8 cellular contexts compared by ENCODE assay signal in genomic region chr12:28190321-28191017, GRCh38. TPM values are rescaled to one million over a fixed set of nuclear protein-coding genes. Genes with fewer than 3 reads are reported as not detected.
DNase-seq lines count a peak whose midpoint lies in the region; ATAC-seq and TF ChIP-seq lines count a peak whose summit lies in the region.

Gene CCDC91, plus strand, starts transcription at chr12:28190456. Its CDS starts 66,760 bp downstream, at chr12:28257216.

- no peaks in the 10 kb centered on the region for H3K9me3 ChIP-seq in BE2C
- H3K9me3 ChIP-seq in right lobe of liver, result no peaks in the 10 kb centered on the region

- intact Hi-C loops in right lobe of liver (cut with DNase I), result no loop called here

- TF ChIP-seq CTCF in BE2C (IDR thresholded peaks at IDR 0.05; ENCODE audit: low read depth, low read length) (no peak), right lobe of liver (IDR thresholded peaks at IDR 0.05) (no peak)

- H3K27me3 ChIP-seq in BE2C, result no peaks in the 10 kb centered on the region
- H3K27me3 ChIP-seq in right lobe of liver, result no peaks in the 10 kb centered on the region

- WGBS in right lobe of liver (ENCODE audit: insufficient coverage, low coverage, low lambda C conversion rate, missing lambda C conversion rate), result 0% methylated on average over 28 of the region's 72 CpGs

- H3K4me1 ChIP-seq in BE2C (no peaks in the 10 kb centered on the region), right lobe of liver (no peaks in the 10 kb centered on the region)

- DNase-seq in BE2C, result peak; percentile 86
- DNase-seq in GM19240 (ENCODE audit: insufficient read length, low spot score), result peak; percentile 71
- DNase-seq in NCI-H748 treated with DMSO at 0.1 percent for 48 hours (lab: John Stamatoyannopoulos, UW), result peak; percentile 7
- peak; percentile 83 to 85 for DNase-seq in activated CD4-positive, alpha-beta T cell treated with anti-CD3 and anti-CD28 coated beads, Interleukin-2, amount 50 U/mL, for 4 hours
- DNase-seq in dermis blood vessel endothelial cell, result peak; percentile 80
- peak; percentile 90 to 91 (median 90) for DNase-seq in right lobe of liver
- peak; percentile 80 to 84 for DNase-seq in stimulated activated CD4-positive, alpha-beta T cell treated with anti-CD3 and anti-CD28 coated beads, Interleukin-4, amount 100 ng/mL, for 48 hours (ENCODE audit: low read depth in 2 of 2)

- peak; percentile 79 for TF ChIP-seq POLR2A in right lobe of liver (IDR thresholded peaks at IDR 0.05)

- peak within 1 kb of the TSS; percentile 94 to 98 (median 96) for H3K27ac ChIP-seq in right lobe of liver

- ATAC-seq in HG03457 (IDR thresholded peaks at IDR 0.05; ENCODE audit: unreplicated experiment), result peak; percentile 94
- ATAC-seq in right lobe of liver, result peak; percentile 89 to 93 (median 91)

- H3K4me3 ChIP-seq in BE2C (ENCODE audit: low read depth, low read length) (peak within 1 kb of the TSS; percentile 77), right lobe of liver (peak within 1 kb of the TSS; percentile 80 to 83 (median 81))

- H3K36me3 ChIP-seq in BE2C (no peaks in the 10 kb centered on the region), right lobe of liver (no peaks in the 10 kb centered on the region)

RNA-seq across cellular contexts. Expression of gene CCDC91, which starts in this region (rescaled TPM):
- 23.5 TPM for polyA plus RNA-seq in BE2C (2012; ENCODE audit: insufficient read depth, insufficient read length, low read depth)
- 8.3 and 12.6 TPM in 2 replicates for total RNA-seq in dermis blood vessel endothelial cell
- 10 to 100 TPM; 10.0 to 21.5 (median 13.9) TPM for total RNA-seq in right lobe of liver

Comparison
In these comparisons a context has a peak if more than half of its experiments do, and no peak if none do; other contexts are left out.
1. Peak in every context shown above with its lines: DNase-seq, ATAC-seq, H3K4me3 ChIP-seq and H3K27ac ChIP-seq.
2. DNase-seq: peak in every context shown above with its lines; median percentile 90 in right lobe of liver; 86 in BE2C; 84 in activated CD4-positive, alpha-beta T cell treated with anti-CD3 and anti-CD28 coated beads, Interleukin-2, amount 50 U/mL, for 4 hours; 82 in stimulated activated CD4-positive, alpha-beta T cell treated with anti-CD3 and anti-CD28 coated beads, Interleukin-4, amount 100 ng/mL, for 48 hours; 80 in dermis blood vessel endothelial cell; 71 in GM19240; 7 in NCI-H748 treated with DMSO at 0.1 percent for 48 hours.